ENCODE assay signal across 8 cellular contexts in the genomic region with DNA sequence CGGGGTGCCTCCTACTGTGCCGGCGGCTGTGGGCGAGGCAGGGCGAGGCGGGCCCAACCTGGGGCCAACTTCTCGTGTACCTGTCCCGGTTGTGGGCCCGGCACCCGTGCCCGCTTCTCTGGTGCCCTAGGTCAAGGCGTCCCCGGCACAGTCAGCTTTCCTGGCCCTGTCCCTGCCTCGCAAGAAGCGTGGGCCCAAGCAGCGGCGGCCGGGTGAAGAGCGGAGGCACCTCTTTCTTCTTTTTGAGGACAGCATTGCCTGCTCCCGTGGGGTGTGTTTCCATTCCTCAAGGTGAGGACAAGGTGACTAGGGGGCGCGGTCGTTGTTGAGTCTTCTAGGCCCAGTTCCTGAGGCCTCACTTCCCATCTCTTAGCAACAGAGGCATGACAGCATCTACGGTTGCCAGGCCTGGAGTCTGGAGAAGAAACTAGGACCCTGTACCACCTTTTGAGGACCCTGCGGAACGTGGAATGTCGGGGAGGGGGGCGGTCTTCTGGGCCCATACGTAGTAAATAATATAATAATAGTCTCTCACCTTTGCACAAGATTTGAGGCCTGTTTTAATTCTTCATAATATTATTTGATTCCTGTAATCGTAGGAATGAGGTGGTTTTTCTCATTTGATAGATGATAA. TPM values are rescaled to one million over a fixed set of nuclear protein-coding genes. Genes with fewer than 3 reads are reported as not detected.
DNase-seq lines count a peak whose midpoint lies in the region; ATAC-seq and TF ChIP-seq lines count a peak whose summit lies in the region.

No MANE protein-coding gene starts in this region.

- ATAC-seq in HG03378 (IDR thresholded peaks at IDR 0.05; ENCODE audit: unreplicated experiment) (peak; percentile 7), Right ventricle myocardium inferior (peak; percentile 38), psoas muscle (peak; percentile 56 to 70 (median 57))

- peak overlapping the region; percentile 98 for H3K4me3 ChIP-seq in psoas muscle

- intact Hi-C loops in Right ventricle myocardium inferior (cut with DNase I) (no loop called here), psoas muscle (cut with DNase I) (loop anchor here in 1 of 2 donors (2.0 kb wide), 1 partner anchor 21 kb away; no protein-coding TSS in a partner anchor)

- no peaks in the 10 kb centered on the region for H3K9me3 Mint-ChIP-seq in activated T-cell treated with anti-CD3 and anti-CD28 coated beads, Interleukin-2, amount 50 U/mL, for 24 hours

- H3K36me3 ChIP-seq in psoas muscle (ENCODE audit: insufficient read depth in 1 of 2, low read depth in 1 of 2) = peaks cover 10 to 56% of the 10 kb centered on the region in 2 donors

- H3K27ac Mint-ChIP-seq in activated T-cell treated with anti-CD3 and anti-CD28 coated beads, Interleukin-2, amount 50 U/mL, for 24 hours = peak overlapping the region; percentile 100

- peak overlapping the region; percentile 96 for H3K27ac ChIP-seq in psoas muscle

- 1 to 3% (median 2%) methylated on average over 27 to 30 of the region's 30 CpGs for WGBS in psoas muscle, 3 donors

- peaks cover 54% of the 10 kb centered on the region for H3K4me1 ChIP-seq in psoas muscle

- no peaks in the 10 kb centered on the region for H3K27me3 ChIP-seq in psoas muscle (ENCODE audit: insufficient read depth in 3 of 3, low read length in 2 of 3)

- in situ Hi-C loops in GM13976 (cut with MboI; ENCODE audit: low sequenced_read_pairs, unreplicated experiment) = no loop called here

- peaks cover 69% of the 10 kb centered on the region for H3K4me1 Mint-ChIP-seq in activated T-cell treated with anti-CD3 and anti-CD28 coated beads, Interleukin-2, amount 50 U/mL, for 24 hours (ENCODE audit: low read depth)

- peak overlapping the region; percentile 97 for H3K4me3 Mint-ChIP-seq in activated T-cell treated with anti-CD3 and anti-CD28 coated beads, Interleukin-2, amount 50 U/mL, for 24 hours

- no peak for DNase-seq in activated T-cell treated with anti-CD3 and anti-CD28 coated beads, Interleukin-2, amount 50 U/mL, for 24 hours
- no peak for DNase-seq in activated T-cell treated with anti-CD3 and anti-CD28 coated beads, Interleukin-2, amount 50 U/mL, for 48 hours
- peak; percentile 40 to 53 for DNase-seq in activated CD4-positive, alpha-beta T cell treated with anti-CD3 and anti-CD28 coated beads, Interleukin-2, amount 50 U/mL, for 48 hours
- DNase-seq in Right ventricle myocardium inferior (ENCODE audit: missing footprints) = no peak
- peak; percentile 42 to 75 for DNase-seq in psoas muscle
- no peak for DNase-seq in GM13976 (ENCODE audit: low spot score)
- no peak for DNase-seq in A172 (ENCODE audit: low spot score)

- no peaks in the 10 kb centered on the region for H3K9me3 ChIP-seq in psoas muscle

- peaks cover 87% of the 10 kb centered on the region for H3K36me3 Mint-ChIP-seq in activated T-cell treated with anti-CD3 and anti-CD28 coated beads, Interleukin-2, amount 50 U/mL, for 24 hours (ENCODE audit: low read depth)

- no peak for TF ChIP-seq CTCF in psoas muscle (IDR thresholded peaks at IDR 0.05)
- TF ChIP-seq CTCF in GM13976 (IDR thresholded peaks at IDR 0.05; ENCODE audit: borderline replicate concordance, control extremely low read depth, extremely low read depth, insufficient read depth, missing control alignments) = no peak

- H3K27me3 Mint-ChIP-seq in activated T-cell treated with anti-CD3 and anti-CD28 coated beads, Interleukin-2, amount 50 U/mL, for 24 hours = no peaks in the 10 kb centered on the region

RNA-seq across cellular contexts. Expression of a gene that starts 0.4 kb away (rescaled TPM):
- total RNA-seq in Right ventricle myocardium inferior (810 TPM), psoas muscle (100 to 1,000 TPM; 422 to 513 (median 474) TPM)
- polyA plus RNA-seq in psoas muscle = 100 to 1,000 TPM; 346 to 459 (median 402) TPM
- 34.3 and 41.2 TPM in 2 replicates for total RNA-seq in A172 (2014; rRNA removed; shearing (Covaris generic))

RNA-seq across cellular contexts. Expression of a gene that starts 0.8 kb away (rescaled TPM):
- total RNA-seq in Right ventricle myocardium inferior (25.5 TPM), psoas muscle (10 to 100 TPM; 19.9 to 40.0 (median 23.4) TPM)
- polyA plus RNA-seq in psoas muscle = 10 to 100 TPM; 34.3 to 79.2 (median 49.0) TPM
- 63.7 and 71.3 TPM in 2 replicates for total RNA-seq in A172 (2014; rRNA removed; shearing (Covaris generic))

RNA-seq across cellular contexts. Expression of a gene that starts 22.7 kb away (rescaled TPM):
- total RNA-seq in Right ventricle myocardium inferior (68.0 TPM), psoas muscle (100 to 1,000 TPM in 1 of 4 donors, 10 to 100 TPM in 3; 12.3 to 111 (median 50.9) TPM)
- polyA plus RNA-seq in psoas muscle = 10 to 100 TPM in 2 of 3 donors, 1 to 10 TPM in 1; 9.5 to 26.1 (median 23.4) TPM
- 6.2 and 7.2 TPM in 2 replicates for total RNA-seq in A172 (2014; rRNA removed; shearing (Covaris generic))

Comparison
In these comparisons a context has a peak if more than half of its experiments do, and no peak if none do; other contexts are left out.
1. DNase-seq: peak in activated CD4-positive, alpha-beta T cell treated with anti-CD3 and anti-CD28 coated beads, Interleukin-2, amount 50 U/mL, for 48 hours (2 of 2) and psoas muscle (2 of 2); none in activated T-cell treated with anti-CD3 and anti-CD28 coated beads, Interleukin-2, amount 50 U/mL, for 24 hours (single experiment), activated T-cell treated with anti-CD3 and anti-CD28 coated beads, Interleukin-2, amount 50 U/mL, for 48 hours (0 of 2), Right ventricle myocardium inferior (single experiment), GM13976 (single experiment) and A172 (single experiment).
2. ATAC-seq: peak in every context shown above with its lines; median percentile 57 in psoas muscle; 38 in Right ventricle myocardium inferior; 7 in HG03378.
3. RNA of a gene that starts 0.4 kb away (total RNA-seq): 810 TPM in Right ventricle myocardium inferior (single experiment) and 422 to 513 TPM in psoas muscle; 34.3 to 41.2 TPM in A172; every median in the first group is over 10 times any median in the second.